Comparison of ENCODE assay signal across 27 cellular contexts in genomic region chr7:92665926-92666325, GRCh38.
A peak's percentile ranks its signal among the peaks of the same experiment; 100 is the strongest.
DNase-seq lines count a peak whose midpoint lies in the region; ATAC-seq and TF ChIP-seq lines count a peak whose summit lies in the region.
"Had no signal": no experiment of that assay in that cellular context is flagged by ENCODE, and none has a peak within 500 bp of the region (broad histone marks: within the 10 kb centered on the region; RNA-seq: fewer than 3 reads in every experiment).

No MANE protein-coding gene starts in this region.

- H3K27ac ChIP-seq in IMR-90 (ENCODE audit: insufficient read depth, low read length) = no peak overlapping the region
- H3K27ac ChIP-seq: gastrocnemius medialis, pancreas, right atrium auricular region, suprapubic skin, upper lobe of right lung had no signal

- in situ Hi-C loops in IMR-90 (cut with MboI; ENCODE audit: low sequenced_read_pairs) = no loop called here
- in situ Hi-C loops in G401 (cut with HindIII; ENCODE audit: low sequenced_read_pairs) = no loop called here

- no peak overlapping the region for H3K56ac ChIP-seq in IMR-90 (ENCODE audit: extremely low read depth, insufficient read depth, low read length)

- intact Hi-C loops in IMR-90 (cut with micrococcal nuclease) = no loop called here

- H3K4me1 ChIP-seq in IMR-90 (ENCODE audit: control insufficient read depth, insufficient read depth, low read length) = peaks cover 13% of the 10 kb centered on the region
- H3K4me1 ChIP-seq: gastrocnemius medialis, right atrium auricular region, suprapubic skin, upper lobe of right lung had no signal

- H3K27ac Mint-ChIP-seq in activated naive CD4-positive, alpha-beta T cell treated with anti-CD3 and anti-CD28 coated beads, Interleukin-2, amount 10 ng/mL, durations not matched to agents 7 days and 5 days = peak overlapping the region; percentile 3
- H3K27ac Mint-ChIP-seq in activated CD8-positive, alpha-beta T cell treated with anti-CD3 and anti-CD28 coated beads, Interleukin-2, amount 10 ng/mL, durations not matched to agents 7 days and 5 days = peak overlapping the region; percentile 77
- H3K27ac Mint-ChIP-seq in natural killer cell treated with Interleukin-12 subunit alpha and Interleukin-12 subunit beta and Interleukin-15 and Interleukin-18, amount 100 ng/mL, for 72 hours = no peak overlapping the region
- H3K27ac Mint-ChIP-seq: nephron progenitor cell had no signal

- no TSS peak for BruUV-seq in IMR-90 (replicated peaks; lab: Mats Ljungman, UMichigan)

- H3K9me1 ChIP-seq in IMR-90 (ENCODE audit: insufficient read depth, low read length) = peaks cover 35% of the 10 kb centered on the region

- peak overlapping the region; percentile 9; the same call in 1 of the 2 replicates for H3K4ac ChIP-seq in IMR-90 (ENCODE audit: low read depth, low read length)

- no peak overlapping the region for H2BK15ac ChIP-seq in IMR-90 (ENCODE audit: low read depth, low read length)

- no peak overlapping the region for H2AK5ac ChIP-seq in IMR-90 (ENCODE audit: low read depth, low read length)

- TF ChIP-seq RAD21 in IMR-90 (IDR thresholded peaks at IDR 0.05; ENCODE audit: low read length) = no peak

- peaks cover 50 to 83% of the 10 kb centered on the region in 2 experiments for H3K79me1 ChIP-seq in IMR-90 (ENCODE audit: low read depth in 1 of 2, low read length in 2 of 2)

- peak; percentile 15; the same call in 1 of the 2 replicates for ATAC-seq in IMR-90 (ENCODE audit: low read depth)
- ATAC-seq in activated CD8-positive, alpha-beta T cell treated with anti-CD3 and anti-CD28 coated beads, Interleukin-2, amount 10 ng/mL, durations not matched to agents 7 days and 5 days = no peak
- no peak for ATAC-seq in natural killer cell treated with Interleukin-12 subunit alpha and Interleukin-12 subunit beta and Interleukin-15 and Interleukin-18, amount 100 ng/mL, for 72 hours
- no peak for ATAC-seq in GM19397 (IDR thresholded peaks at IDR 0.05; ENCODE audit: unreplicated experiment)
- ATAC-seq: gastrocnemius medialis, mucosa of descending colon, pancreas, upper lobe of right lung had no signal

- no peak overlapping the region for H4K5ac ChIP-seq in IMR-90 (ENCODE audit: low read depth, low read length)

- no CpG with 5 or more reads among the region's 2 CpGs for WGBS in IMR-90 (ENCODE audit: extremely low coverage in 2 of 2, insufficient read length in 1 of 2), 2 experiments

- no peak overlapping the region for H2AK9ac ChIP-seq in IMR-90 (replicated peaks; ENCODE audit: low read depth, low read length, poor library complexity)

- no peak for DNase-seq in activated naive CD4-positive, alpha-beta T cell treated with anti-CD3 and anti-CD28 coated beads, Interleukin-2, amount 10 ng/mL, durations not matched to agents 7 days and 5 days
- no peak for DNase-seq in activated naive CD4-positive, alpha-beta T cell (lab: John Stamatoyannopoulos, UW)
- DNase-seq in IMR-90 (peak; percentile 48), NCI-H1436 (lab: John Stamatoyannopoulos, UW) (no peak), G401 (ENCODE audit: low spot score) (no peak)
- no peak for DNase-seq in activated CD8-positive, alpha-beta T cell treated with anti-CD3 and anti-CD28 coated beads, Interleukin-2, amount 10 ng/mL, durations not matched to agents 7 days and 5 days
- no peak for DNase-seq in natural killer cell treated with Interleukin-12 subunit alpha and Interleukin-12 subunit beta and Interleukin-15 and Interleukin-18, amount 100 ng/mL, for 72 hours (ENCODE audit: low spot score)
- DNase-seq: activated CD4-positive, alpha-beta T cell treated with anti-CD3 and anti-CD28 coated beads, Interleukin-2, amount 50 U/mL, for 1 hour; activated naive CD4-positive, alpha-beta T cell treated with anti-CD3 and anti-CD28 coated beads, Interleukin-2, amount 50 U/mL, for 16 hours; central memory CD4-positive, alpha-beta T cell; DMS53; gastrocnemius medialis; Karpas-422; mucosa of descending colon; MV-4-11; NCI-H146; NCI-H2107; NCI-H446 treated with DMSO at 0.1 percent for 48 hours; NCI-H82; nephron progenitor cell; pancreas; stimulated activated CD4-positive, alpha-beta T cell treated with anti-CD3 and anti-CD28 coated beads, Interleukin-2, amount 100 ng/mL, for 48 hours; upper lobe of right lung had no signal

- no peak overlapping the region for H3K4me3 Mint-ChIP-seq in activated naive CD4-positive, alpha-beta T cell treated with anti-CD3 and anti-CD28 coated beads, Interleukin-2, amount 10 ng/mL, durations not matched to agents 7 days and 5 days
- H3K4me3 Mint-ChIP-seq in activated CD8-positive, alpha-beta T cell treated with anti-CD3 and anti-CD28 coated beads, Interleukin-2, amount 10 ng/mL, durations not matched to agents 7 days and 5 days = no peak overlapping the region
- H3K4me3 Mint-ChIP-seq in natural killer cell treated with Interleukin-12 subunit alpha and Interleukin-12 subunit beta and Interleukin-15 and Interleukin-18, amount 100 ng/mL, for 72 hours = peak overlapping the region; percentile 72
- H3K4me3 Mint-ChIP-seq: nephron progenitor cell had no signal

- peaks cover 34% of the 10 kb centered on the region for H3K4me1 Mint-ChIP-seq in activated naive CD4-positive, alpha-beta T cell treated with anti-CD3 and anti-CD28 coated beads, Interleukin-2, amount 10 ng/mL, durations not matched to agents 7 days and 5 days
- H3K4me1 Mint-ChIP-seq in activated CD8-positive, alpha-beta T cell treated with anti-CD3 and anti-CD28 coated beads, Interleukin-2, amount 10 ng/mL, durations not matched to agents 7 days and 5 days (ENCODE audit: low read depth) = peaks cover 45% of the 10 kb centered on the region
- peaks cover 45 to 52% of the 10 kb centered on the region in 2 donors for H3K4me1 Mint-ChIP-seq in natural killer cell treated with Interleukin-12 subunit alpha and Interleukin-12 subunit beta and Interleukin-15 and Interleukin-18, amount 100 ng/mL, for 72 hours (ENCODE audit: low read depth in 2 of 2)
- H3K4me1 Mint-ChIP-seq: nephron progenitor cell had no signal

- no peak overlapping the region for H3K4me3 ChIP-seq in IMR-90 (ENCODE audit: insufficient read depth, low read depth, low read length)
- H3K4me3 ChIP-seq: gastrocnemius medialis, lung, mucosa of descending colon, pancreas, right atrium auricular region, suprapubic skin, upper lobe of right lung had no signal

- H3K27me3 ChIP-seq in IMR-90 (ENCODE audit: control insufficient read depth, insufficient read depth, low read length) = no peaks in the 10 kb centered on the region
- H3K27me3 ChIP-seq: gastrocnemius medialis, pancreas, right atrium auricular region, suprapubic skin, upper lobe of right lung had no signal

- no peak overlapping the region for H2BK20ac ChIP-seq in IMR-90 (ENCODE audit: low read depth, low read length)

- H3K36me3 Mint-ChIP-seq in activated naive CD4-positive, alpha-beta T cell treated with anti-CD3 and anti-CD28 coated beads, Interleukin-2, amount 10 ng/mL, durations not matched to agents 7 days and 5 days = peaks cover 45% of the 10 kb centered on the region
- peaks cover 61% of the 10 kb centered on the region for H3K36me3 Mint-ChIP-seq in activated CD8-positive, alpha-beta T cell treated with anti-CD3 and anti-CD28 coated beads, Interleukin-2, amount 10 ng/mL, durations not matched to agents 7 days and 5 days (ENCODE audit: low read depth)
- H3K36me3 Mint-ChIP-seq in natural killer cell treated with Interleukin-12 subunit alpha and Interleukin-12 subunit beta and Interleukin-15 and Interleukin-18, amount 100 ng/mL, for 72 hours = peaks cover 30% of the 10 kb centered on the region

- H2AFZ ChIP-seq in IMR-90 (replicated peaks; ENCODE audit: low read length, poor library complexity) = no peak overlapping the region

- CTCF ChIA-PET in activated naive CD4-positive, alpha-beta T cell treated with anti-CD3 and anti-CD28 coated beads, Interleukin-2, amount 10 ng/mL, durations not matched to agents 7 days and 5 days (lab: Charles Lee) = no interaction called here
- CTCF ChIA-PET in IMR-90 (lab: Yijun Ruan, JAX) = no interaction called here
- CTCF ChIA-PET in activated CD8-positive, alpha-beta T cell treated with anti-CD3 and anti-CD28 coated beads, Interleukin-2, amount 10 ng/mL, durations not matched to agents 7 days and 5 days (lab: Charles Lee) = interaction anchor here (0.8 to 2.1 kb wide), 8 partner anchors 9 to 167 kb away, joined by 3 to 8 read pairs (median 6); no protein-coding TSS in a partner anchor

- peak overlapping the region; percentile 24; the same call in 1 of the 2 replicates for H3K18ac ChIP-seq in IMR-90 (ENCODE audit: low read depth, low read length)

- H4K8ac ChIP-seq in IMR-90 (ENCODE audit: low read depth in 2 of 2, low read length in 2 of 2) = no peak overlapping the region

- H3K9ac ChIP-seq in IMR-90 (ENCODE audit: low read depth, low read length) = no peak overlapping the region

- peak overlapping the region; percentile 20 for H2BK5ac ChIP-seq in IMR-90 (ENCODE audit: low read depth, low read length, poor library complexity, severe bottlenecking)

- peak overlapping the region; percentile 23; the same call in 1 of the 2 replicates for H3K4me2 ChIP-seq in IMR-90 (ENCODE audit: low read depth, low read length)

- no peak for TF ChIP-seq POLR2A in IMR-90 (IDR thresholded peaks at IDR 0.05; ENCODE audit: low read depth, low read length)

- TF ChIP-seq CTCF in IMR-90 (conservative IDR thresholded peaks at IDR 0.05; ENCODE audit: low read depth, low read length) = no peak

- no peak overlapping the region for H3K14ac ChIP-seq in IMR-90 (replicated peaks; ENCODE audit: low read depth, low read length)

- dilution Hi-C loops in IMR-90 (cut with HindIII; ENCODE audit: low sequenced_read_pairs, unreplicated experiment) = no loop called here

- H3K23ac ChIP-seq in IMR-90 (ENCODE audit: low read depth, low read length) = 0 out of 2 replicates have a peak overlapping the region, but pooled peaks have one; percentile 1

- H4K91ac ChIP-seq in IMR-90 (ENCODE audit: insufficient read depth, low read depth, low read length) = no peak overlapping the region

- POLR2A ChIA-PET in IMR-90 (lab: Charles Lee; ENCODE audit: unreplicated experiment) = no interaction called here
- POLR2A ChIA-PET in activated CD8-positive, alpha-beta T cell treated with anti-CD3 and anti-CD28 coated beads, Interleukin-2, amount 10 ng/mL, durations not matched to agents 7 days and 5 days (lab: Charles Lee) = interaction anchor here (3.3 kb wide), 1 partner anchor 19 kb away, joined by 14 read pairs; no protein-coding TSS in a partner anchor

- H3K9me3 ChIP-seq in IMR-90 (ENCODE audit: control insufficient read depth, insufficient read depth, low read length) = no peaks in the 10 kb centered on the region
- H3K9me3 ChIP-seq: gastrocnemius medialis, mucosa of descending colon, pancreas, right atrium auricular region, suprapubic skin, upper lobe of right lung had no signal

- H2BK120ac ChIP-seq in IMR-90 (ENCODE audit: low read depth, low read length) = no peak overlapping the region

- no peaks in the 10 kb centered on the region for H3K27me3 Mint-ChIP-seq in activated naive CD4-positive, alpha-beta T cell treated with anti-CD3 and anti-CD28 coated beads, Interleukin-2, amount 10 ng/mL, durations not matched to agents 7 days and 5 days
- no peaks in the 10 kb centered on the region for H3K27me3 Mint-ChIP-seq in activated CD8-positive, alpha-beta T cell treated with anti-CD3 and anti-CD28 coated beads, Interleukin-2, amount 10 ng/mL, durations not matched to agents 7 days and 5 days (ENCODE audit: low read depth)
- no peaks in the 10 kb centered on the region for H3K27me3 Mint-ChIP-seq in natural killer cell treated with Interleukin-12 subunit alpha and Interleukin-12 subunit beta and Interleukin-15 and Interleukin-18, amount 100 ng/mL, for 72 hours

- peaks cover 17% of the 10 kb centered on the region for H3K36me3 ChIP-seq in IMR-90 (ENCODE audit: control insufficient read depth, insufficient read depth, low read length)
- H3K36me3 ChIP-seq: gastrocnemius medialis, pancreas, right atrium auricular region had no signal

- H3K9me3 Mint-ChIP-seq in activated naive CD4-positive, alpha-beta T cell treated with anti-CD3 and anti-CD28 coated beads, Interleukin-2, amount 10 ng/mL, durations not matched to agents 7 days and 5 days = peaks cover 5% of the 10 kb centered on the region
- H3K9me3 Mint-ChIP-seq in activated CD8-positive, alpha-beta T cell treated with anti-CD3 and anti-CD28 coated beads, Interleukin-2, amount 10 ng/mL, durations not matched to agents 7 days and 5 days (ENCODE audit: insufficient read depth) = peaks cover 12% of the 10 kb centered on the region
- no peaks in the 10 kb centered on the region for H3K9me3 Mint-ChIP-seq in natural killer cell treated with Interleukin-12 subunit alpha and Interleukin-12 subunit beta and Interleukin-15 and Interleukin-18, amount 100 ng/mL, for 72 hours
- H3K9me3 Mint-ChIP-seq: nephron progenitor cell had no signal

- H4K20me1 ChIP-seq in IMR-90 (ENCODE audit: insufficient read depth, low read length) = peaks cover 55% of the 10 kb centered on the region

Comparison
In these comparisons a context has a peak if more than half of its experiments do, and no peak if none do; other contexts are left out.
1. H3K27ac Mint-ChIP-seq: peak in activated naive CD4-positive, alpha-beta T cell treated with anti-CD3 and anti-CD28 coated beads, Interleukin-2, amount 10 ng/mL, durations not matched to agents 7 days and 5 days (single experiment) and activated CD8-positive, alpha-beta T cell treated with anti-CD3 and anti-CD28 coated beads, Interleukin-2, amount 10 ng/mL, durations not matched to agents 7 days and 5 days (single experiment); none in natural killer cell treated with Interleukin-12 subunit alpha and Interleukin-12 subunit beta and Interleukin-15 and Interleukin-18, amount 100 ng/mL, for 72 hours (0 of 2).